Comparison of ENCODE assay signal across 15 cellular contexts in genomic region chr4:122668241-122668640, GRCh38. TPM values are rescaled to one million over a fixed set of nuclear protein-coding genes. Genes with fewer than 3 reads are reported as not detected.
DNase-seq lines count a peak whose midpoint lies in the region; TF ChIP-seq lines count a peak whose summit lies in the region.
"Had no signal": no experiment of that assay in that cellular context is flagged by ENCODE, and none has a peak within 500 bp of the region (broad histone marks: within the 10 kb centered on the region; RNA-seq: fewer than 3 reads in every experiment).

No MANE protein-coding gene starts in this region.

- intact Hi-C loops in activated naive CD4-positive, alpha-beta T cell treated with anti-CD3 and anti-CD28 coated beads for 36 hours (cut with micrococcal nuclease), result loop anchor here (5.0 kb wide), 2 partner anchors 254 to 754 kb away; partner anchors contain the start of gene NUDT6

- no peak overlapping the region for H3K4me3 ChIP-seq in SJSA1
- no peak overlapping the region for H3K4me3 ChIP-seq in smooth muscle cell
- H3K4me3 ChIP-seq: ascending aorta, pancreas had no signal

- no peaks in the 10 kb centered on the region for H4K20me1 ChIP-seq in smooth muscle cell (ENCODE audit: low read depth)

- H3K79me2 ChIP-seq in smooth muscle cell (ENCODE audit: low read depth), result no peaks in the 10 kb centered on the region

- H3K4me1 ChIP-seq in SJSA1 (replicated peaks) (peaks cover 62% of the 10 kb centered on the region), smooth muscle cell (ENCODE audit: low read depth) (peaks cover 22% of the 10 kb centered on the region)
- H3K4me1 ChIP-seq: pancreas had no signal

- H3K4me2 ChIP-seq in smooth muscle cell, result peak overlapping the region; percentile 81

- peaks cover 2% of the 10 kb centered on the region for H3K9me3 Mint-ChIP-seq in activated naive CD4-positive, alpha-beta T cell treated with anti-CD3 and anti-CD28 coated beads for 36 hours
- H3K9me3 Mint-ChIP-seq: memory B cell had no signal

- H3K27me3 Mint-ChIP-seq in activated naive CD4-positive, alpha-beta T cell treated with anti-CD3 and anti-CD28 coated beads for 36 hours (ENCODE audit: low read depth), result no peaks in the 10 kb centered on the region

- WGBS in smooth muscle cell (ENCODE audit: low lambda C conversion rate), result 25% methylated on average over 4 of the region's 4 CpGs

- CTCF ChIA-PET in activated naive CD4-positive, alpha-beta T cell treated with anti-CD3 and anti-CD28 coated beads for 36 hours (lab: Charles Lee), result interaction anchor here (1.6 kb wide), 1 partner anchor 32 kb away, joined by 4 read pairs; no protein-coding TSS in a partner anchor

- H3K36me3 ChIP-seq in SJSA1 (no peaks in the 10 kb centered on the region), smooth muscle cell (ENCODE audit: low read depth) (no peaks in the 10 kb centered on the region)
- H3K36me3 ChIP-seq: ascending aorta, pancreas had no signal

- peak overlapping the region; percentile 31 for H3K9ac ChIP-seq in smooth muscle cell (ENCODE audit: low read depth)

- no peak overlapping the region for H3K4me3 Mint-ChIP-seq in activated naive CD4-positive, alpha-beta T cell treated with anti-CD3 and anti-CD28 coated beads for 36 hours
- H3K4me3 Mint-ChIP-seq: memory B cell had no signal

- H3K4me1 Mint-ChIP-seq in activated naive CD4-positive, alpha-beta T cell treated with anti-CD3 and anti-CD28 coated beads for 36 hours (ENCODE audit: low read depth), result peaks cover 76% of the 10 kb centered on the region
- H3K4me1 Mint-ChIP-seq: memory B cell had no signal

- H3K27me3 ChIP-seq in SJSA1 (replicated peaks) (no peaks in the 10 kb centered on the region), smooth muscle cell (ENCODE audit: low read depth) (no peaks in the 10 kb centered on the region)
- H3K27me3 ChIP-seq: ascending aorta, pancreas had no signal

- H3K27ac Mint-ChIP-seq in activated naive CD4-positive, alpha-beta T cell treated with anti-CD3 and anti-CD28 coated beads for 36 hours, result peak overlapping the region; percentile 96
- H3K27ac Mint-ChIP-seq: memory B cell had no signal

- no peak for DNase-seq in activated naive CD4-positive, alpha-beta T cell treated with anti-CD3 and anti-CD28 coated beads for 36 hours
- DNase-seq in activated naive CD4-positive, alpha-beta T cell treated with anti-CD3 and anti-CD28 coated beads, Interleukin-2, amount 50 U/mL, for 16 hours, result no peak
- DNase-seq in SJSA1 (ENCODE audit: low read depth in 1 of 2, low spot score in 2 of 2) (peak in 1 of 2 experiments; percentile 67), fibroblast of gingiva (ENCODE audit: low read depth) (peak; percentile 79), smooth muscle cell (lab: John Stamatoyannopoulos, UW; ENCODE audit: unreplicated experiment) (no peak), NCI-H1105 (lab: John Stamatoyannopoulos, UW) (no peak), NCI-H1436 treated with DMSO at 0.1 percent for 48 hours (lab: John Stamatoyannopoulos, UW) (no peak), GDM1 (lab: John Stamatoyannopoulos, UW) (no peak)
- DNase-seq: NCI-H1092 treated with DMSO at 0.1 percent for 48 hours; NCI-H446; pancreas; stimulated activated CD8-positive, alpha-beta memory T cell treated with anti-CD3 and anti-CD28 coated beads, Interleukin-4, amount 100 ng/mL, for 48 hours; T1000 had no signal

- H2AFZ ChIP-seq in smooth muscle cell (ENCODE audit: low read depth), result no peak overlapping the region

- peak overlapping the region; percentile 85 for H3K27ac ChIP-seq in SJSA1
- H3K27ac ChIP-seq in smooth muscle cell (ENCODE audit: low read depth), result peak overlapping the region; percentile 77
- H3K27ac ChIP-seq: ascending aorta, pancreas had no signal

- H3K36me3 Mint-ChIP-seq in activated naive CD4-positive, alpha-beta T cell treated with anti-CD3 and anti-CD28 coated beads for 36 hours (ENCODE audit: low read depth), result no peaks in the 10 kb centered on the region
- H3K36me3 Mint-ChIP-seq: memory B cell had no signal

- TF ChIP-seq CTCF in smooth muscle cell (IDR thresholded peaks at IDR 0.05; ENCODE audit: borderline replicate concordance, insufficient read depth, poor library complexity, severe bottlenecking), result no peak

- H3K9me3 ChIP-seq in SJSA1 (replicated peaks), result no peaks in the 10 kb centered on the region
- H3K9me3 ChIP-seq in smooth muscle cell (replicated peaks; ENCODE audit: low read depth), result no peaks in the 10 kb centered on the region
- H3K9me3 ChIP-seq: ascending aorta, pancreas had no signal

- peaks cover 26% of the 10 kb centered on the region for H3F3A ChIP-seq in smooth muscle cell (ENCODE audit: low read depth)

RNA-seq across cellular contexts. Expression of gene IL21, which starts 47.4 kb away (rescaled TPM):
- total RNA-seq in activated naive CD4-positive, alpha-beta T cell treated with anti-CD3 and anti-CD28 coated beads for 36 hours, result 10 to 100 TPM; 49.9 to 53.1 TPM
- not detected in 2 replicates for total RNA-seq in SJSA1 (2014; rRNA removed; shearing (Covaris generic))
- total RNA-seq in smooth muscle cell, result not detected in 2 replicates
- not detected in 2 replicates for polyA plus RNA-seq in smooth muscle cell
- total RNA-seq: ascending aorta, pancreas had no signal
- polyA plus RNA-seq: pancreas had no signal

Comparison
In these comparisons a context has a peak if more than half of its experiments do, and no peak if none do; other contexts are left out.
1. RNA of gene IL21, which starts 47.4 kb away (total RNA-seq): 49.9 to 53.1 TPM in activated naive CD4-positive, alpha-beta T cell treated with anti-CD3 and anti-CD28 coated beads for 36 hours; not detected in SJSA1 and not detected in smooth muscle cell; every median in the first group is over 10 times any median in the second.